ENCODE assay signal across 23 cellular contexts in the genomic region with DNA sequence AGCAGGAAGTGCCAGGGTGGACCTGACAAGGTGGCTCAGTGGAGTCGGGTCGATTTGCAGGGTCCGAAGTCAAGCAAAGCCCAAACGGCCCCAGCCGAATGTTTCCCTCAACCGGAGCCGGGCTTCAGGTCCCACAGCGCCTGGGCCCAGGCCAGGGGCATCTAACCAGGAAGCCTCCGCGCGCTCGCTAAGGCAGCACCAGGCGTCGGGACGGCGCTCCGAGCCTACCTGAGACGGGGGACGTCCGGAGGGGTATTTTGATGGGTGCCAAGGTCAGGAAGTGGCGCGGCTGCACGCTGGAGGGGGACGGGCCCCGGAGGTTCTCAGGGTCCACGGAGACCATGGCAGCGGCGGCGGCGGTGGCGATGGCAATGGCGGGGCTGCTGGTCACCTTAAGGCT. TPM values are rescaled to one million over a fixed set of nuclear protein-coding genes. Genes with fewer than 3 reads are reported as not detected.
DNase-seq lines count a peak whose midpoint lies in the region; ATAC-seq and TF ChIP-seq lines count a peak whose summit lies in the region.
"Had no signal": no experiment of that assay in that cellular context is flagged by ENCODE, and none has a peak within 500 bp of the region (broad histone marks: within the 10 kb centered on the region; RNA-seq: fewer than 3 reads in every experiment).

No MANE protein-coding gene starts in this region.

- H3K4me1 ChIP-seq in RWPE2 (ENCODE audit: insufficient read depth, poor library complexity, severe bottlenecking) (no peaks in the 10 kb centered on the region), lower lobe of right lung (no peaks in the 10 kb centered on the region), ovary (ENCODE audit: insufficient read depth) (no peaks in the 10 kb centered on the region)
- H3K4me1 ChIP-seq: A549, BE2C, HAP-1 had no signal

- 94 to 96% (median 95%) methylated on average over 32 of the region's 32 CpGs for WGBS in ovary, 3 donors

- H3K4me3 ChIP-seq in RWPE2 (ENCODE audit: severe bottlenecking) (no peak overlapping the region), lower lobe of right lung (no peak overlapping the region), ovary (no peak overlapping the region)
- H3K4me3 ChIP-seq: A549; BLaER1 treated with 17β-estradiol and CSF1 and Interleukin-3, amounts not matched to agents 10 nM and 100 nM; HAP-1 had no signal

- H3K27ac ChIP-seq in RWPE2 (ENCODE audit: poor library complexity, severe bottlenecking) (no peak overlapping the region), lower lobe of right lung (no peak overlapping the region), ovary (no peak overlapping the region)
- H3K27ac ChIP-seq: A549; BLaER1 treated with 17β-estradiol and CSF1 and Interleukin-3, amounts not matched to agents 10 nM and 100 nM had no signal

- H3K4me3 Mint-ChIP-seq in stimulated activated effector memory CD8-positive, alpha-beta T cell treated with anti-CD3 and anti-CD28 coated beads, Interleukin-12 subunit alpha, Interleukin-12 subunit beta, amount 100 ng/mL, for 72 hours = no peak overlapping the region
- H3K4me3 Mint-ChIP-seq: CD14-positive monocyte; CD4-positive, alpha-beta T cell; CD8-positive, alpha-beta memory T cell had no signal

- no peaks in the 10 kb centered on the region for H3K36me3 ChIP-seq in RWPE2 (ENCODE audit: low read depth)
- H3K36me3 ChIP-seq in lower lobe of right lung = no peaks in the 10 kb centered on the region
- H3K36me3 ChIP-seq in ovary = no peaks in the 10 kb centered on the region
- H3K36me3 ChIP-seq: BE2C, HAP-1 had no signal

- ATAC-seq in RWPE2 (ENCODE audit: low read depth) = no peak
- ATAC-seq in lower lobe of right lung = peak in 1 of 2 donors; percentile 22
- peak; percentile 11 for ATAC-seq in stimulated activated effector memory CD8-positive, alpha-beta T cell treated with anti-CD3 and anti-CD28 coated beads, Interleukin-12 subunit alpha, Interleukin-12 subunit beta, amount 100 ng/mL, for 72 hours
- no peak for ATAC-seq in HG02852 (IDR thresholded peaks at IDR 0.05; ENCODE audit: unreplicated experiment)
- ATAC-seq: A549 had no signal

- TF ChIP-seq CTCF in RWPE2 (IDR thresholded peaks at IDR 0.05; ENCODE audit: poor library complexity, severe bottlenecking) = no peak
- no peak for TF ChIP-seq CTCF in lower lobe of right lung (IDR thresholded peaks at IDR 0.05)
- TF ChIP-seq CTCF in ovary (IDR thresholded peaks at IDR 0.05) = no peak

- TF ChIP-seq EP300 in ovary (IDR thresholded peaks at IDR 0.05) = no peak

- H3K27ac Mint-ChIP-seq in stimulated activated effector memory CD8-positive, alpha-beta T cell treated with anti-CD3 and anti-CD28 coated beads, Interleukin-12 subunit alpha, Interleukin-12 subunit beta, amount 100 ng/mL, for 72 hours = no peak overlapping the region
- H3K27ac Mint-ChIP-seq: CD14-positive monocyte; CD4-positive, alpha-beta T cell; CD8-positive, alpha-beta memory T cell had no signal

- H3K9me3 Mint-ChIP-seq in stimulated activated effector memory CD8-positive, alpha-beta T cell treated with anti-CD3 and anti-CD28 coated beads, Interleukin-12 subunit alpha, Interleukin-12 subunit beta, amount 100 ng/mL, for 72 hours = no peaks in the 10 kb centered on the region
- H3K9me3 Mint-ChIP-seq: CD4-positive, alpha-beta T cell had no signal

- H3K4me1 Mint-ChIP-seq in stimulated activated effector memory CD8-positive, alpha-beta T cell treated with anti-CD3 and anti-CD28 coated beads, Interleukin-12 subunit alpha, Interleukin-12 subunit beta, amount 100 ng/mL, for 72 hours = no peaks in the 10 kb centered on the region
- H3K4me1 Mint-ChIP-seq: CD14-positive monocyte; CD8-positive, alpha-beta memory T cell had no signal

- intact Hi-C loops in lower lobe of right lung (cut with DNase I) = no loop called here
- intact Hi-C loops in posterior vena cava (cut with DNase I) = no loop called here
- intact Hi-C loops in ovary (cut with DNase I) = no loop called here

- DNase-seq in RWPE2 (ENCODE audit: low spot score) (peak; percentile 38), lower lobe of right lung (peak; percentile 39), posterior vena cava (ENCODE audit: low spot score) (peak; percentile 81), ovary (no peak)
- DNase-seq in stimulated activated effector memory CD8-positive, alpha-beta T cell treated with anti-CD3 and anti-CD28 coated beads, Interleukin-12 subunit alpha, Interleukin-12 subunit beta, amount 100 ng/mL, for 72 hours (ENCODE audit: low spot score in 2 of 2) = no peak
- no peak for DNase-seq in stimulated activated CD4-positive, alpha-beta T cell treated with anti-CD3 and anti-CD28 coated beads, Interleukin-4, amount 100 ng/mL, for 1 hour
- DNase-seq: 8988T; ACHN; AML-193; BE2C; CD4-positive, alpha-beta T cell; CD8-positive, alpha-beta memory T cell; DMS53; DMS79 treated with DMSO at 0.1 percent for 48 hours; GF-D8; GOT3 had no signal

- H3K9me3 ChIP-seq in RWPE2 (ENCODE audit: severe bottlenecking) (no peaks in the 10 kb centered on the region), lower lobe of right lung (no peaks in the 10 kb centered on the region), ovary (no peaks in the 10 kb centered on the region)
- H3K9me3 ChIP-seq: A549, BE2C, HAP-1 had no signal

- no peak for TF ChIP-seq POLR2A in ovary (IDR thresholded peaks at IDR 0.05)

- no peaks in the 10 kb centered on the region for H3K27me3 ChIP-seq in RWPE2 (ENCODE audit: insufficient read depth, poor library complexity, severe bottlenecking)
- no peaks in the 10 kb centered on the region for H3K27me3 ChIP-seq in lower lobe of right lung (ENCODE audit: low read depth)
- H3K27me3 ChIP-seq in ovary = no peaks in the 10 kb centered on the region
- H3K27me3 ChIP-seq: BE2C; BLaER1 treated with 17β-estradiol and CSF1 and Interleukin-3, amounts not matched to agents 10 nM and 100 nM had no signal

- no peaks in the 10 kb centered on the region for H3K36me3 Mint-ChIP-seq in stimulated activated effector memory CD8-positive, alpha-beta T cell treated with anti-CD3 and anti-CD28 coated beads, Interleukin-12 subunit alpha, Interleukin-12 subunit beta, amount 100 ng/mL, for 72 hours
- H3K36me3 Mint-ChIP-seq: CD14-positive monocyte; CD8-positive, alpha-beta memory T cell had no signal

RNA-seq across cellular contexts. Expression of gene TCERG1L, which starts 51.5 kb away (rescaled TPM):
- not detected for total RNA-seq in lower lobe of right lung
- total RNA-seq in posterior vena cava = not detected
- total RNA-seq in ovary = 1 to 10 TPM; 1.1 to 8.0 (median 2.5) TPM
- polyA plus RNA-seq in ovary = 1 to 10 TPM; 1.1 to 1.7 TPM
- total RNA-seq: Daoy, G401 had no signal
- polyA plus RNA-seq: A549, CD14-positive monocyte had no signal

Comparison
In these comparisons a context has a peak if more than half of its experiments do, and no peak if none do; other contexts are left out.
1. DNase-seq: peak in RWPE2 (single experiment), lower lobe of right lung (single experiment) and posterior vena cava (single experiment); none in stimulated activated effector memory CD8-positive, alpha-beta T cell treated with anti-CD3 and anti-CD28 coated beads, Interleukin-12 subunit alpha, Interleukin-12 subunit beta, amount 100 ng/mL, for 72 hours (0 of 2), stimulated activated CD4-positive, alpha-beta T cell treated with anti-CD3 and anti-CD28 coated beads, Interleukin-4, amount 100 ng/mL, for 1 hour (single experiment) and ovary (0 of 5).